In the genomic region with DNA sequence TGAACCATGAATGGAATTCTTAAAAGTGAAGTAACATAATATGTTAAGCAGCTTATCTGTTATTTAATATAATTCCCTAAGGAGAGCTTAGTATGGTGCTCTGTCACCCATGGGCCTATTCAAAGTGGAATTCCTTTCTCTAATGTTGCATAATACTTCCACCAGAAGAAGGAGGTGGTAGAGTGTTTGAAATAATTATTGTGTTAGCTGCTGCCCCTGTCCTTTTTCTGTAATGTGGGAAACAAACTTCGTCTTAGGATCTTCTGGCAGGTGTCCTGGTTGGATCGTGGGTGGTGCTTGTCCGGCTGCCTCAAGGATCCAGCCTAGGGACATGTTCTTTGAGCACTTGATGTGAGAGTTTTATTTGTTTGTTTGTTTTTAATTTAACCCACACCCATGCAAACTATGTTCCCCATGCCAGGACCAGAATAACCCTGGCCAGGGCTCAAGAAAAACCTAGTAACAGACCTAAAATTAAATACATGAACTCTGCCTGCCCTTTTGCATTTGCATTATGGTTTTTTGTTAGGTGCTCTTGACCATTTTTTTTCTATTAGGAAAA, we compare ENCODE assay signal across 12 cellular contexts. TPM values are rescaled to one million over a fixed set of nuclear protein-coding genes. Genes with fewer than 3 reads are reported as not detected.
DNase-seq lines count a peak whose midpoint lies in the region; ATAC-seq and TF ChIP-seq lines count a peak whose summit lies in the region.
"Had no signal": no experiment of that assay in that cellular context is flagged by ENCODE, and none has a peak within 500 bp of the region (broad histone marks: within the 10 kb centered on the region; RNA-seq: fewer than 3 reads in every experiment).

No MANE protein-coding gene starts in this region.

- H3K4me2 ChIP-seq in IMR-90 (ENCODE audit: low read depth, low read length), result peak overlapping the region; percentile 27; the same call in 1 of the 2 replicates

- DNase-seq in A673 (ENCODE audit: low spot score) (peak; percentile 82), IMR-90 (no peak), dorsolateral prefrontal cortex (no peak), mucosa of descending colon (no peak), T-helper 9 cell (no peak), activated T-cell treated with anti-CD3 and anti-CD28 coated beads for 4 hours (no peak), activated gamma-delta T cell treated with Interleukin-2 at 50 U/mL for 16 hours (no peak)
- no peak for DNase-seq in stimulated activated CD4-positive, alpha-beta T cell treated with anti-CD3 and anti-CD28 coated beads, Interleukin-12 subunit alpha, Interleukin-12 subunit beta, amount 100 ng/mL, for 4 hours
- DNase-seq: CD4-positive, CD25-positive, alpha-beta regulatory T cell; NCI-H1930; T-helper 1 cell had no signal

- H3K18ac ChIP-seq in IMR-90 (ENCODE audit: low read depth, low read length), result no peak overlapping the region

- H2AFZ ChIP-seq in IMR-90 (replicated peaks; ENCODE audit: low read length, poor library complexity), result no peak overlapping the region

- H3K23ac ChIP-seq in IMR-90 (ENCODE audit: low read depth, low read length), result no peak overlapping the region

- H2AK9ac ChIP-seq in IMR-90 (replicated peaks; ENCODE audit: low read depth, low read length, poor library complexity), result no peak overlapping the region

- H3K4me3 ChIP-seq in A673 (ENCODE audit: low read depth, low read length, poor library complexity, severe bottlenecking), result peak overlapping the region; percentile 9
- no peak overlapping the region for H3K4me3 ChIP-seq in IMR-90 (ENCODE audit: insufficient read depth, low read depth, low read length)
- no peak overlapping the region for H3K4me3 ChIP-seq in dorsolateral prefrontal cortex
- no peak overlapping the region for H3K4me3 ChIP-seq in mucosa of descending colon

- peaks cover 45 to 71% of the 10 kb centered on the region in 2 experiments for H3K79me1 ChIP-seq in IMR-90 (ENCODE audit: low read depth in 1 of 2, low read length in 2 of 2)

- no peak overlapping the region for H2BK120ac ChIP-seq in IMR-90 (ENCODE audit: low read depth, low read length)

- POLR2A ChIA-PET in A673 (lab: Charles Lee; ENCODE audit: low non-redundant PET) (no interaction called here), IMR-90 (lab: Charles Lee; ENCODE audit: unreplicated experiment) (interaction anchor here (0.6 kb wide), 1 partner anchor 11 kb away, joined by 4 read pairs; no protein-coding TSS in a partner anchor)

- CTCF ChIA-PET in A673 (lab: Charles Lee) (interaction anchor here (0.5 to 1.1 kb wide), 2 partner anchors 17 to 64 kb away, joined by 3 to 4 read pairs; no protein-coding TSS in a partner anchor), IMR-90 (lab: Yijun Ruan, JAX) (interaction anchor here (0.6 kb wide), 2 partner anchors 31 to 308 kb away, joined by 3 to 5 read pairs; no protein-coding TSS in a partner anchor)

- no peak overlapping the region for H4K91ac ChIP-seq in IMR-90 (ENCODE audit: insufficient read depth, low read depth, low read length)

- no peak overlapping the region for H2BK15ac ChIP-seq in IMR-90 (ENCODE audit: low read depth, low read length)

- ATAC-seq in IMR-90 (ENCODE audit: low read depth) (peak; percentile 59), mucosa of descending colon (peak; percentile 22)
- ATAC-seq: natural killer cell treated with Interleukin-12 subunit alpha and Interleukin-12 subunit beta and Interleukin-15 and Interleukin-18, amount 100 ng/mL, for 72 hours had no signal

- no peak overlapping the region for H3K4ac ChIP-seq in IMR-90 (ENCODE audit: low read depth, low read length)

- no peak overlapping the region for H4K5ac ChIP-seq in IMR-90 (ENCODE audit: low read depth, low read length)

- TF ChIP-seq POLR2A in IMR-90 (IDR thresholded peaks at IDR 0.05; ENCODE audit: low read depth, low read length), result no peak

- peaks cover 49% of the 10 kb centered on the region for H4K20me1 ChIP-seq in IMR-90 (ENCODE audit: insufficient read depth, low read length)

- H3K9me3 ChIP-seq in A673 (ENCODE audit: low read depth, low read length, poor library complexity, severe bottlenecking) (no peaks in the 10 kb centered on the region), IMR-90 (ENCODE audit: control insufficient read depth, insufficient read depth, low read length) (no peaks in the 10 kb centered on the region; the same call in 1 of the 2 replicates), mucosa of descending colon (no peaks in the 10 kb centered on the region)

- WGBS in IMR-90 (ENCODE audit: extremely low coverage in 2 of 2, insufficient read length in 1 of 2), 2 experiments, result no CpG with 5 or more reads among the region's 3 CpGs

- no TSS peak for BruUV-seq in A673 (replicated peaks; lab: Mats Ljungman, UMichigan)
- BruUV-seq in IMR-90 (replicated peaks; lab: Mats Ljungman, UMichigan), result no TSS peak

- in situ Hi-C loops in IMR-90 (cut with MboI; ENCODE audit: low sequenced_read_pairs), result no loop called here

- TF ChIP-seq RAD21 in IMR-90 (IDR thresholded peaks at IDR 0.05; ENCODE audit: low read length), result no peak

- no peak overlapping the region for H2BK5ac ChIP-seq in IMR-90 (ENCODE audit: low read depth, low read length, poor library complexity, severe bottlenecking)

- no peak overlapping the region for H3K14ac ChIP-seq in IMR-90 (replicated peaks; ENCODE audit: low read depth, low read length)

- H3K27me3 ChIP-seq in A673 (replicated peaks; ENCODE audit: insufficient read depth, low read depth, low read length, poor library complexity), result no peaks in the 10 kb centered on the region
- no peaks in the 10 kb centered on the region for H3K27me3 ChIP-seq in IMR-90 (ENCODE audit: control insufficient read depth, insufficient read depth, low read length)
- no peaks in the 10 kb centered on the region for H3K27me3 ChIP-seq in dorsolateral prefrontal cortex

- no peak overlapping the region for H4K8ac ChIP-seq in IMR-90 (ENCODE audit: low read depth in 2 of 2, low read length in 2 of 2)

- H3K36me3 ChIP-seq in A673 (ENCODE audit: insufficient read depth, low read length, poor library complexity, severe bottlenecking) (no peaks in the 10 kb centered on the region), IMR-90 (ENCODE audit: control insufficient read depth, insufficient read depth, low read length) (no peaks in the 10 kb centered on the region; the same call in 1 of the 2 replicates), mucosa of descending colon (ENCODE audit: low read depth) (no peaks in the 10 kb centered on the region)

- peaks cover 19% of the 10 kb centered on the region for H3K4me1 ChIP-seq in A673 (ENCODE audit: insufficient read depth, low read length, poor library complexity, severe bottlenecking)
- peaks cover 9% of the 10 kb centered on the region for H3K4me1 ChIP-seq in IMR-90 (ENCODE audit: control insufficient read depth, insufficient read depth, low read length)
- no peaks in the 10 kb centered on the region for H3K4me1 ChIP-seq in mucosa of descending colon (ENCODE audit: low read depth)

- H3K9me1 ChIP-seq in IMR-90 (ENCODE audit: insufficient read depth, low read length), result peaks cover 3% of the 10 kb centered on the region; the same call in 1 of the 2 replicates

- TF ChIP-seq CTCF in A673 (conservative IDR thresholded peaks at IDR 0.05; ENCODE audit: low read depth, low read length) (no peak), IMR-90 (conservative IDR thresholded peaks at IDR 0.05; ENCODE audit: low read depth, low read length) (no peak), dorsolateral prefrontal cortex (IDR thresholded peaks at IDR 0.05 in 54 of 56, conservative IDR thresholded peaks at IDR 0.05 in 2 of 56; ENCODE audit: low read depth in 1 of 56, partially characterized antibody in 56 of 56) (no peak), mucosa of descending colon (IDR thresholded peaks at IDR 0.05) (no peak)

- H3K56ac ChIP-seq in IMR-90 (ENCODE audit: extremely low read depth, insufficient read depth, low read length), result no peak overlapping the region

- no peak overlapping the region for H2AK5ac ChIP-seq in IMR-90 (ENCODE audit: low read depth, low read length)

- no peak overlapping the region for H3K9ac ChIP-seq in IMR-90 (ENCODE audit: low read depth, low read length)

- H3K27ac ChIP-seq in A673 (ENCODE audit: low read depth, low read length, poor library complexity, severe bottlenecking), result peak overlapping the region; percentile 32
- H3K27ac ChIP-seq in IMR-90 (ENCODE audit: insufficient read depth, low read length), result no peak overlapping the region
- H3K27ac ChIP-seq in dorsolateral prefrontal cortex, result peak overlapping the region in 34 of 59 donors; percentile 2 to 61 (median 29)

- dilution Hi-C loops in IMR-90 (cut with HindIII; ENCODE audit: low sequenced_read_pairs, unreplicated experiment), result no loop called here

- intact Hi-C loops in A673 (cut with micrococcal nuclease; ENCODE audit: unreplicated experiment), result loop anchor here (5.0 kb wide), 1 partner anchor 43 kb away; no protein-coding TSS in a partner anchor
- intact Hi-C loops in IMR-90 (cut with micrococcal nuclease), result no loop called here
- intact Hi-C loops in dorsolateral prefrontal cortex (cut with DNase I), result no loop called here
- intact Hi-C loops in mucosa of descending colon (cut with DNase I, micrococcal nuclease), result no loop called here

- no peak overlapping the region for H2BK20ac ChIP-seq in IMR-90 (ENCODE audit: low read depth, low read length)

TF ChIP-seq in IMR-90, 13 proteins besides CTCF, POLR2A, EP300 and RAD21:
- peak; percentile 82 for TF ChIP-seq CEBPB (IDR thresholded peaks at IDR 0.05; ENCODE audit: low read depth, low read length)
- TF ChIP-seq RCOR1 (IDR thresholded peaks at IDR 0.05; ENCODE audit: insufficient replicate concordance, low read length), result no peak
- TF ChIP-seq MAZ (IDR thresholded peaks at IDR 0.05; ENCODE audit: borderline replicate concordance, low read depth, low read length), result no peak
- no peak for TF ChIP-seq FOS (IDR thresholded peaks at IDR 0.05; ENCODE audit: low read depth, low read length)
- no peak for TF ChIP-seq MAFK (IDR thresholded peaks at IDR 0.05; ENCODE audit: low read depth, low read length)

RNA-seq across cellular contexts. Expression of a gene that starts 46.1 kb away (rescaled TPM):
- total RNA-seq in A673 (2021), result 55.1 and 59.9 TPM in 2 replicates
- 8.2 and 9.7 TPM in 2 replicates for total RNA-seq in IMR-90 (2012; rRNA removed)
- 20.7 and 24.9 TPM in 2 replicates for polyA plus RNA-seq in IMR-90 (2012; rRNA removed)
- 20.3 and 39.9 TPM in 2 replicates for polyA plus RNA-seq in IMR-90 (2012; cell fraction: cytosol; rRNA removed)
- polyA plus RNA-seq in IMR-90 (2012; cell fraction: nucleus; rRNA removed; ENCODE audit: low replicate concordance), result 46.3 and 57.6 TPM in 2 replicates
- total RNA-seq in dorsolateral prefrontal cortex, result 10 to 100 TPM; 23.1 to 64.5 (median 38.6) TPM
- total RNA-seq in mucosa of descending colon, result 10 to 100 TPM; 29.9 to 42.7 (median 39.3) TPM

RNA-seq across cellular contexts. Expression of a gene that starts 60.0 kb away (rescaled TPM):
- total RNA-seq in A673 (2021) (51.4 and 68.8 TPM in 2 replicates), IMR-90 (2012; rRNA removed) (23.9 and 29.4 TPM in 2 replicates), dorsolateral prefrontal cortex (100 to 1,000 TPM in 105 of 120 experiments, 10 to 100 TPM in 15; 77.6 to 183 (median 115) TPM), mucosa of descending colon (10 to 100 TPM; 47.3 to 74.9 (median 70.1) TPM)
- 37.5 and 44.6 TPM in 2 replicates for polyA plus RNA-seq in IMR-90 (2012; rRNA removed)
- 15.4 and 30.7 TPM in 2 replicates for polyA plus RNA-seq in IMR-90 (2012; cell fraction: cytosol; rRNA removed)
- polyA plus RNA-seq in IMR-90 (2012; cell fraction: nucleus; rRNA removed; ENCODE audit: low replicate concordance), result 148 and 198 TPM in 2 replicates
